In the genomic region with DNA sequence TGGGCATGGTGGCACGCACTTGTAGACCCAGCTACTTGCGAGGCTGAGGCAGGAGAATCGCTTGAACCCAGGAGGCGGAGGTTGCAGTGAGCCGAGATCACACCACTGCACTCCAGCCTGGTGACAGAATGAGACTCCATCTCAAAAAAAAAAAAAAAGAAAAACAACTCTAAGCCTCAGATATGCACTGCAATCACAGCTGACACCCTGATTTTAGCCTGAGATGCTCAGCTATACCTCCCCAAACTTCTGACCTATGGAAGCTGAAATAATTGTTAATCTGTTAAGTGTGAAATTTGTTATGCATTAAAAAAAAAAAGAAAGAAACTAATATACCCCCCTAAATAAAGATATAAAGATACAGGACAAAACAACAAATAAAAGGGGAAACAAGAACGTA, we compare ENCODE assay signal across 8 cellular contexts. TPM values are rescaled to one million over a fixed set of nuclear protein-coding genes. Genes with fewer than 3 reads are reported as not detected.
DNase-seq lines count a peak whose midpoint lies in the region; ATAC-seq, FAIRE-seq and TF ChIP-seq lines count a peak whose summit lies in the region.
"Not testable (repeated sequence)": the region's sequence is repeated elsewhere in the genome, so short reads cannot be mapped to it uniquely, and the experiment has no call there.

No MANE protein-coding gene starts in this region.

- not testable (repeated sequence) for FAIRE-seq in kidney (lab: Jason Lieb, UNC)

- not testable (repeated sequence) for H3K36me3 ChIP-seq in CD4-positive, alpha-beta memory T cell (ENCODE audit: insufficient read depth, low read length); KOPT-K1 (ENCODE audit: insufficient read depth, low read length); kidney (ENCODE audit: control insufficient read depth in 1 of 2, insufficient read depth in 2 of 2, low read length in 2 of 2); neuron (ENCODE audit: insufficient read depth, low read length); testis (ENCODE audit: low read depth, missing control alignments)

- 68 to 71% methylated on average over 6 of the region's 6 CpGs for WGBS in testis, 2 donors

- POLR2A ChIA-PET in CD4-positive, alpha-beta memory T cell (lab: Charles Lee; ENCODE audit: partially characterized antibody): interaction anchor here (0.6 to 1.3 kb wide), 2 partner anchors 54 to 357 kb away, joined by 4 to 5 read pairs; no protein-coding TSS in a partner anchor

- H3K9me3 ChIP-seq in CD4-positive, alpha-beta memory T cell (ENCODE audit: control insufficient read depth in 1 of 2, low read length in 2 of 2); KOPT-K1 (ENCODE audit: insufficient read depth, low read length, poor library complexity, severe bottlenecking); T-helper 17 cell (ENCODE audit: control insufficient read depth, low read length, poor library complexity, severe bottlenecking); kidney (ENCODE audit: control insufficient read depth in 1 of 2, low read length in 2 of 2); neuron (ENCODE audit: low read length); testis: not testable (repeated sequence)

- peak overlapping the region; percentile 56 to 84 for H3K9ac ChIP-seq in kidney (ENCODE audit: low read length in 2 of 2)

- intact Hi-C loops in CD4-positive, alpha-beta memory T cell (cut with micrococcal nuclease): loop anchor here (2.0 to 10.0 kb wide), 3 partner anchors 15 to 1845 kb away; a partner anchor contains a TSS
- intact Hi-C loops in kidney (cut with DNase I): loop anchor here (10.0 kb wide), 1 partner anchor 265 kb away; no protein-coding TSS in a partner anchor
- intact Hi-C loops in testis (cut with DNase I; ENCODE audit: low total_unique reads): loop anchor here (5.0 to 10.0 kb wide), 3 partner anchors 265 to 672 kb away; no protein-coding TSS in a partner anchor

- peak overlapping the region; percentile 84 to 97 (median 93) for H3K27ac Mint-ChIP-seq in CD4-positive, alpha-beta memory T cell
- H3K27ac Mint-ChIP-seq in T-helper 17 cell: peak overlapping the region; percentile 93
- H3K27ac Mint-ChIP-seq in activated naive CD4-positive, alpha-beta T cell treated with anti-CD3 and anti-CD28 coated beads, Interleukin-2, amount 50 U/mL, for 72 hours: peak overlapping the region; percentile 92 to 94
- peak overlapping the region; percentile 62 for H3K27ac Mint-ChIP-seq in endothelial cell (ENCODE audit: unreplicated experiment)

- H3K27ac ChIP-seq in CD4-positive, alpha-beta memory T cell (ENCODE audit: low read depth, low read length); kidney (ENCODE audit: low read depth in 2 of 2, low read length in 2 of 2): not testable (repeated sequence)
- H3K27ac ChIP-seq in KOPT-K1 (ENCODE audit: low read depth, low read length, poor library complexity, severe bottlenecking) (peak overlapping the region; percentile 96), testis (peak overlapping the region; percentile 99 to 100)

- CTCF ChIA-PET in CD4-positive, alpha-beta memory T cell (lab: Charles Lee; ENCODE audit: partially characterized antibody): interaction anchor here (1.1 to 2.5 kb wide), 6 partner anchors 15 to 672 kb away, joined by 3 to 10 read pairs (median 5); a partner anchor contains a TSS

- H3K36me3 Mint-ChIP-seq in CD4-positive, alpha-beta memory T cell: peaks cover 9 to 19% of the 10 kb centered on the region in 2 donors
- not testable (repeated sequence) for H3K36me3 Mint-ChIP-seq in T-helper 17 cell (ENCODE audit: low read depth); endothelial cell (ENCODE audit: low read depth, unreplicated experiment)
- H3K36me3 Mint-ChIP-seq in activated naive CD4-positive, alpha-beta T cell treated with anti-CD3 and anti-CD28 coated beads, Interleukin-2, amount 50 U/mL, for 72 hours: peaks cover 15 to 23% of the 10 kb centered on the region in 2 donors

- ATAC-seq in T-helper 17 cell; activated naive CD4-positive, alpha-beta T cell treated with anti-CD3 and anti-CD28 coated beads, Interleukin-2, amount 50 U/mL, for 72 hours: not testable (repeated sequence)

- H3K27me3 ChIP-seq in CD4-positive, alpha-beta memory T cell (ENCODE audit: insufficient read depth, low read length); neuron (ENCODE audit: insufficient read depth, low read length); testis: not testable (repeated sequence)

- H3K4me1 Mint-ChIP-seq in CD4-positive, alpha-beta memory T cell: peaks cover 40 to 76% (median 53%) of the 10 kb centered on the region in 4 donors
- H3K4me1 Mint-ChIP-seq in T-helper 17 cell (peaks cover 41% of the 10 kb centered on the region), endothelial cell (ENCODE audit: unreplicated experiment) (peaks cover 49% of the 10 kb centered on the region)

- peaks cover 59% of the 10 kb centered on the region for H3K4me1 ChIP-seq in CD4-positive, alpha-beta memory T cell (ENCODE audit: insufficient read depth, low read length)
- H3K4me1 ChIP-seq in kidney (ENCODE audit: control insufficient read depth in 1 of 2, insufficient read depth in 1 of 2, low read depth in 1 of 2, low read length in 2 of 2) (peaks cover 2 to 16% of the 10 kb centered on the region in 2 donors), neuron (ENCODE audit: insufficient read depth, low read length) (peaks cover 29% of the 10 kb centered on the region), testis (peaks cover 32% of the 10 kb centered on the region)

- not testable (repeated sequence) for H3K27me3 Mint-ChIP-seq in CD4-positive, alpha-beta memory T cell; T-helper 17 cell
- H3K27me3 Mint-ChIP-seq in endothelial cell (ENCODE audit: unreplicated experiment): peaks cover 14% of the 10 kb centered on the region

- H3K9me3 Mint-ChIP-seq in CD4-positive, alpha-beta memory T cell; activated naive CD4-positive, alpha-beta T cell treated with anti-CD3 and anti-CD28 coated beads, Interleukin-2, amount 50 U/mL, for 72 hours; endothelial cell (ENCODE audit: unreplicated experiment): not testable (repeated sequence)

- peak overlapping the region in 7 of 8 donors; percentile 84 to 97 (median 93) for H3K4me3 Mint-ChIP-seq in CD4-positive, alpha-beta memory T cell
- H3K4me3 Mint-ChIP-seq in T-helper 17 cell (peak overlapping the region; percentile 64), endothelial cell (ENCODE audit: unreplicated experiment) (peak overlapping the region; percentile 91)

- not testable (repeated sequence) for DNase-seq in CD4-positive, alpha-beta memory T cell; T-helper 17 cell; activated naive CD4-positive, alpha-beta T cell treated with anti-CD3 and anti-CD28 coated beads, Interleukin-2, amount 50 U/mL, for 72 hours (ENCODE audit: low spot score in 2 of 2); endothelial cell (ENCODE audit: low spot score); kidney; testis

- not testable (repeated sequence) for TF ChIP-seq CTCF in endothelial cell (IDR thresholded peaks at IDR 0.05; ENCODE audit: unreplicated experiment); kidney (IDR thresholded peaks at IDR 0.05; ENCODE audit: borderline replicate concordance, extremely low read depth, insufficient read depth); testis (IDR thresholded peaks at IDR 0.05)

- not testable (repeated sequence) for TF ChIP-seq POLR2A in testis (IDR thresholded peaks at IDR 0.05)

- not testable (repeated sequence) for H2AFZ ChIP-seq in neuron (ENCODE audit: low read depth, low read length)

- not testable (repeated sequence) for H3K4me3 ChIP-seq in CD4-positive, alpha-beta memory T cell (ENCODE audit: low read length in 2 of 2); kidney (ENCODE audit: low read length in 2 of 2); testis
- peak overlapping the region; percentile 92 for H3K4me3 ChIP-seq in neuron (ENCODE audit: low read length)

RNA-seq across cellular contexts. Expression of a gene that starts 2.6 kb away (rescaled TPM):
- 10 to 100 TPM; 52.7 to 56.1 TPM for total RNA-seq in CD4-positive, alpha-beta memory T cell
- polyA plus RNA-seq in CD4-positive, alpha-beta memory T cell: 10 to 100 TPM; 17.6 to 21.6 TPM
- 10 to 100 TPM; 46.9 to 48.5 TPM for total RNA-seq in T-helper 17 cell
- total RNA-seq in activated naive CD4-positive, alpha-beta T cell treated with anti-CD3 and anti-CD28 coated beads, Interleukin-2, amount 50 U/mL, for 72 hours: 10 to 100 TPM; 35.8 to 40.5 TPM
- 30.0 TPM for total RNA-seq in endothelial cell (ENCODE audit: unreplicated experiment)
- total RNA-seq in kidney: 49.9 TPM
- 7.8 TPM for polyA plus RNA-seq in kidney (ENCODE audit: insufficient read depth, low read depth, low replicate concordance)
- total RNA-seq in testis: 10 to 100 TPM; 40.2 to 45.3 TPM
- 14.3 TPM for polyA plus RNA-seq in testis (ENCODE audit: insufficient read depth, low read depth, low replicate concordance)
